Comparison of ENCODE assay signal across 13 cellular contexts in genomic region chr10:43084812-43085211, GRCh38. TPM values are rescaled to one million over a fixed set of nuclear protein-coding genes. Genes with fewer than 3 reads are reported as not detected.
DNase-seq lines count a peak whose midpoint lies in the region; ATAC-seq and TF ChIP-seq lines count a peak whose summit lies in the region.
"Had no signal": no experiment of that assay in that cellular context is flagged by ENCODE, and none has a peak within 500 bp of the region (broad histone marks: within the 10 kb centered on the region; RNA-seq: fewer than 3 reads in every experiment).

No MANE protein-coding gene starts in this region.

- H2BK120ac ChIP-seq in neuronal stem cell (ENCODE audit: low read depth, low read length), result no peak overlapping the region

- H3K4me2 ChIP-seq in BLaER1 (peak overlapping the region; percentile 94), neuronal stem cell (ENCODE audit: insufficient read depth, low read length, poor library complexity, severe bottlenecking) (no peak overlapping the region)
- H3K4me2 ChIP-seq: GM23338 had no signal

- ATAC-seq in SK-N-SH treated with all-trans-retinoic acid at 6 μM for 48 hours (peak; percentile 8; the same call in 1 of the 3 replicates), lower lobe of right lung (no peak)
- ATAC-seq: CD8-positive, alpha-beta T cell; GM23338 had no signal

- intact Hi-C loops in Calu3 (cut with micrococcal nuclease; ENCODE audit: unreplicated experiment) (no loop called here), lower lobe of right lung (cut with DNase I) (no loop called here)

- no peak overlapping the region for H3K4me3 Mint-ChIP-seq in Calu3 (ENCODE audit: low read depth, unreplicated experiment)
- H3K4me3 Mint-ChIP-seq: CD8-positive, alpha-beta T cell; GM23338 had no signal

- no peaks in the 10 kb centered on the region for H3K4me1 Mint-ChIP-seq in Calu3 (ENCODE audit: low read depth, unreplicated experiment)

- H3K9me3 ChIP-seq in BLaER1 (no peaks in the 10 kb centered on the region), neuronal stem cell (replicated peaks in 1 of 2; ENCODE audit: control insufficient read depth in 2 of 2, insufficient read depth in 1 of 2, low read depth in 1 of 2, low read length in 2 of 2) (no peaks in the 10 kb centered on the region), lower lobe of right lung (no peaks in the 10 kb centered on the region)

- peak; percentile 1 for DNase-seq in COLO668 (lab: John Stamatoyannopoulos, UW; ENCODE audit: unreplicated experiment)
- DNase-seq in neuronal stem cell (ENCODE audit: low spot score), result no peak
- no peak for DNase-seq in Calu3
- no peak for DNase-seq in lower lobe of right lung
- DNase-seq in stimulated activated CD4-positive, alpha-beta T cell treated with anti-CD3 and anti-CD28 coated beads, Interleukin-4, amount 100 ng/mL, for 1 hour, result no peak
- DNase-seq: ACHN; CD8-positive, alpha-beta T cell; COR-L47; HCEC 1CT had no signal

- H3K9ac ChIP-seq in BLaER1, result no peak overlapping the region
- peak overlapping the region; percentile 53 for H3K9ac ChIP-seq in neuronal stem cell (ENCODE audit: low read depth, low read length, poor library complexity)

- TF ChIP-seq CTCF in Calu3 (IDR thresholded peaks at IDR 0.05; ENCODE audit: unreplicated experiment) (no peak), lower lobe of right lung (IDR thresholded peaks at IDR 0.05) (no peak)

- H3K27me3 ChIP-seq in BLaER1 (no peaks in the 10 kb centered on the region), neuronal stem cell (ENCODE audit: control insufficient read depth in 3 of 3, insufficient read depth in 3 of 3, low read depth in 1 of 3, low read length in 3 of 3) (peaks cover 0 to 38% (median 1%) of the 10 kb centered on the region in 3 experiments), lower lobe of right lung (ENCODE audit: low read depth) (peaks cover 19% of the 10 kb centered on the region)

- H3K36me3 ChIP-seq in BLaER1 (no peaks in the 10 kb centered on the region), neuronal stem cell (replicated peaks in 1 of 2; ENCODE audit: control insufficient read depth in 2 of 2, insufficient read depth in 2 of 2, low read length in 2 of 2) (no peaks in the 10 kb centered on the region), lower lobe of right lung (no peaks in the 10 kb centered on the region)

- CTCF ChIA-PET in Calu3 (lab: Charles Lee), result no interaction called here

- no peak overlapping the region for H2BK12ac ChIP-seq in neuronal stem cell (ENCODE audit: low read length)

- H2AK5ac ChIP-seq in neuronal stem cell (ENCODE audit: low read depth, low read length), result no peak overlapping the region

- no peaks in the 10 kb centered on the region for H3K36me3 Mint-ChIP-seq in Calu3 (ENCODE audit: insufficient read depth, unreplicated experiment)
- H3K36me3 Mint-ChIP-seq: CD8-positive, alpha-beta T cell had no signal

- H3K27ac ChIP-seq in BLaER1, result peak overlapping the region; percentile 79
- H3K27ac ChIP-seq in neuronal stem cell (replicated peaks; ENCODE audit: low read length), result no peak overlapping the region
- H3K27ac ChIP-seq in lower lobe of right lung, result no peak overlapping the region

- no peaks in the 10 kb centered on the region for H3K79me1 ChIP-seq in neuronal stem cell (ENCODE audit: low read depth, low read length)

- H4K91ac ChIP-seq in neuronal stem cell (ENCODE audit: low read depth, low read length, poor library complexity), result no peak overlapping the region

- no peak overlapping the region for H3K14ac ChIP-seq in neuronal stem cell (ENCODE audit: low read length)

- no peak overlapping the region for H3K27ac Mint-ChIP-seq in Calu3 (ENCODE audit: unreplicated experiment)
- H3K27ac Mint-ChIP-seq: CD8-positive, alpha-beta T cell; GM23338 had no signal

- peaks cover 98% of the 10 kb centered on the region for H3K27me3 Mint-ChIP-seq in Calu3 (ENCODE audit: unreplicated experiment)

- no TSS peak for BruUV-seq in Calu3 (replicated peaks; lab: Mats Ljungman, UMichigan)

- H3K18ac ChIP-seq in neuronal stem cell (ENCODE audit: low read length), result no peak overlapping the region

- no peak overlapping the region for H3K4me3 ChIP-seq in BLaER1
- H3K4me3 ChIP-seq in neuronal stem cell (ENCODE audit: low read length in 2 of 2), result no peak overlapping the region
- H3K4me3 ChIP-seq in lower lobe of right lung, result no peak overlapping the region
- H3K4me3 ChIP-seq: GM23338 had no signal

- WGBS in neuronal stem cell (ENCODE audit: extremely low coverage in 2 of 2, insufficient read length in 2 of 2, insufficient replicate concordance in 1 of 2), 2 donors, result no CpG with 5 or more reads among the region's 9 CpGs

- H4K8ac ChIP-seq in neuronal stem cell (ENCODE audit: low read depth, low read length), result no peak overlapping the region

- H3K23ac ChIP-seq in neuronal stem cell (ENCODE audit: low read depth, low read length, poor library complexity), result no peak overlapping the region

- no peak overlapping the region for H2BK5ac ChIP-seq in neuronal stem cell (ENCODE audit: low read length)

- H2BK15ac ChIP-seq in neuronal stem cell (ENCODE audit: low read length), result no peak overlapping the region

- no peak overlapping the region for H3K4ac ChIP-seq in neuronal stem cell (ENCODE audit: low read length)

- H3K9me3 Mint-ChIP-seq in Calu3 (ENCODE audit: low read depth, unreplicated experiment), result no peaks in the 10 kb centered on the region
- H3K9me3 Mint-ChIP-seq: CD8-positive, alpha-beta T cell; GM23338 had no signal

- H2AFZ ChIP-seq in neuronal stem cell (ENCODE audit: low read length), result no peak overlapping the region
- H2AFZ ChIP-seq: GM23338 had no signal

- H3K4me1 ChIP-seq in BLaER1 (peaks cover 60% of the 10 kb centered on the region), neuronal stem cell (ENCODE audit: control insufficient read depth in 2 of 2, insufficient read depth in 1 of 2, low read depth in 1 of 2, low read length in 2 of 2) (no peaks in the 10 kb centered on the region), lower lobe of right lung (no peaks in the 10 kb centered on the region)

- H4K20me1 ChIP-seq in BLaER1, result no peaks in the 10 kb centered on the region

TF ChIP-seq in SK-N-SH treated with all-trans-retinoic acid at 6 μM for 48 hours, 23 proteins besides CTCF, POLR2A, EP300 and RAD21:
- TF ChIP-seq ZNF8 (CRISPR knock-in tag; IDR thresholded peaks at IDR 0.05), result no peak
- TF ChIP-seq TOX (CRISPR knock-in tag; IDR thresholded peaks at IDR 0.05; ENCODE audit: borderline replicate concordance), result no peak
- TF ChIP-seq ISL1 (CRISPR knock-in tag; IDR thresholded peaks at IDR 0.05), result no peak
- no peak for TF ChIP-seq ZNF565 (CRISPR knock-in tag; conservative IDR thresholded peaks at IDR 0.05; ENCODE audit: low read depth)
- no peak for TF ChIP-seq CSRNP3 (CRISPR knock-in tag; IDR thresholded peaks at IDR 0.05)
- TF ChIP-seq, protein P1, sequence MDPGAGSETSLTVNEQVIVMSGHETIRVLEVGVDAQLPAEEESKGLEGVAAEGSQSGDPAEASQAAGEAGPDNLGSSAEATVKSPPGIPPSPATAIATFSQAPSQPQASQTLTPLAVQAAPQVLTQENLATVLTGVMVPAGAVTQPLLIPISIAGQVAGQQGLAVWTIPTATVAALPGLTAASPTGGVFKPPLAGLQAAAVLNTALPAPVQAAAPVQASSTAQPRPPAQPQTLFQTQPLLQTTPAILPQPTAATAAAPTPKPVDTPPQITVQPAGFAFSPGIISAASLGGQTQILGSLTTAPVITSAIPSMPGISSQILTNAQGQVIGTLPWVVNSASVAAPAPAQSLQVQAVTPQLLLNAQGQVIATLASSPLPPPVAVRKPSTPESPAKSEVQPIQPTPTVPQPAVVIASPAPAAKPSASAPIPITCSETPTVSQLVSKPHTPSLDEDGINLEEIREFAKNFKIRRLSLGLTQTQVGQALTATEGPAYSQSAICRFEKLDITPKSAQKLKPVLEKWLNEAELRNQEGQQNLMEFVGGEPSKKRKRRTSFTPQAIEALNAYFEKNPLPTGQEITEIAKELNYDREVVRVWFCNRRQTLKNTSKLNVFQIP (CRISPR knock-in tag; IDR thresholded peaks at IDR 0.05; ENCODE audit: borderline replicate concordance, low read depth), result no peak
- TF ChIP-seq ZNF70 (CRISPR knock-in tag; IDR thresholded peaks at IDR 0.05), result no peak
- TF ChIP-seq, protein P2, sequence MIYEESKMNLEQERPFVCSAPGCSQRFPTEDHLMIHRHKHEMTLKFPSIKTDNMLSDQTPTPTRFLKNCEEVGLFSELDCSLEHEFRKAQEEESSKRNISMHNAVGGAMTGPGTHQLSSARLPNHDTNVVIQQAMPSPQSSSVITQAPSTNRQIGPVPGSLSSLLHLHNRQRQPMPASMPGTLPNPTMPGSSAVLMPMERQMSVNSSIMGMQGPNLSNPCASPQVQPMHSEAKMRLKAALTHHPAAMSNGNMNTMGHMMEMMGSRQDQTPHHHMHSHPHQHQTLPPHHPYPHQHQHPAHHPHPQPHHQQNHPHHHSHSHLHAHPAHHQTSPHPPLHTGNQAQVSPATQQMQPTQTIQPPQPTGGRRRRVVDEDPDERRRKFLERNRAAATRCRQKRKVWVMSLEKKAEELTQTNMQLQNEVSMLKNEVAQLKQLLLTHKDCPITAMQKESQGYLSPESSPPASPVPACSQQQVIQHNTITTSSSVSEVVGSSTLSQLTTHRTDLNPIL (CRISPR knock-in tag; IDR thresholded peaks at IDR 0.05; ENCODE audit: low read depth), result no peak
- no peak for TF ChIP-seq PPARA (CRISPR knock-in tag; IDR thresholded peaks at IDR 0.05; ENCODE audit: borderline replicate concordance)

RNA-seq across cellular contexts. Expression of gene RET, which starts 7.9 kb away (rescaled TPM):
- 2.3 TPM for polyA plus RNA-seq in neuronal stem cell (2013, experiment 1 of 2)
- 2.2 TPM for polyA plus RNA-seq in neuronal stem cell (2013, experiment 2 of 2)
- total RNA-seq in Calu3 (2022) (0.07 TPM in 1 of 2 replicates, not detected in the other), lower lobe of right lung (0.68 TPM)
- total RNA-seq: CD8-positive, alpha-beta T cell; HT-29 had no signal

RNA-seq across cellular contexts. Expression of gene CSGALNACT2, which starts 53.4 kb away (rescaled TPM):
- 6.7 TPM for polyA plus RNA-seq in neuronal stem cell (2013, experiment 1 of 2)
- polyA plus RNA-seq in neuronal stem cell (2013, experiment 2 of 2), result 7.4 TPM
- total RNA-seq in Calu3 (2022), result 8.9 and 10.0 TPM in 2 replicates
- 36.4 TPM for total RNA-seq in lower lobe of right lung
